9 cellular contexts compared by ENCODE assay signal in the genomic region with DNA sequence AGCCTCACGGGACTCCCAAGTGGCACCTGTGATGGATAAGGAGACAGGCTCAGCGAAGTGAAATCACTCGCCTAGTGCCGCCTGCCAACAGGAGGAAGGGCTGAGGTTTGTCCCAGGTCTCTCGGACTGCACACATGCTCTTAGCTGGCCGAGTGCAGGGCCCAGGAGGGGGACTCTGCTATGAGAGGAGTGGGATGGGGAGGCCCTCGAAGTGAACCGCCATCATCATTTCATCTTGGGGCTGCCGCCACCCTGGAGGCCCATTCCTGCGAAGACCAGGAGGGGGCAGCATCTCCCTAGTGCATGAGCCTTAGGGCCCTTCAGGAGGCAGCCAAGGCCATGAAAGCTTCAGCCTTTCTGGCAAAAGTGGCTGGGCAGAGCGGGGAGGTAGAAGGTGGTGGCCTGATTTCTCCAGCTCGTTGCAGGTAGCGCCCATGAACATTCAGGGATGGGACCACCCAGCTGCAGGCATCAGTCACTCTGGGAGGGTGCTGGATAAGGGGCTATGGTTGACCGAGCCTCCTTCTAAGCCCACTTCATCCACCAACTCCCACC. TPM values are rescaled to one million over a fixed set of nuclear protein-coding genes. Genes with fewer than 3 reads are reported as not detected.
DNase-seq lines count a peak whose midpoint lies in the region; ATAC-seq and TF ChIP-seq lines count a peak whose summit lies in the region.
"Had no signal": no experiment of that assay in that cellular context is flagged by ENCODE, and none has a peak within 500 bp of the region (broad histone marks: within the 10 kb centered on the region; RNA-seq: fewer than 3 reads in every experiment).

No MANE protein-coding gene starts in this region.

- H3K9me3 ChIP-seq in CD4-positive, alpha-beta T cell (ENCODE audit: control insufficient read depth, low read length): no peaks in the 10 kb centered on the region
- H3K9me3 ChIP-seq in left lung: no peaks in the 10 kb centered on the region

- H3K27ac Mint-ChIP-seq in CD4-positive, alpha-beta T cell: no peak overlapping the region
- H3K27ac Mint-ChIP-seq in GM23338: no peak overlapping the region
- H3K27ac Mint-ChIP-seq in activated CD4-positive, alpha-beta T cell treated with anti-CD3 and anti-CD28 coated beads for 36 hours: no peak overlapping the region
- H3K27ac Mint-ChIP-seq in central memory CD8-positive, alpha-beta T cell (ENCODE audit: low read depth): no peak overlapping the region

- no peak overlapping the region for H3K27ac ChIP-seq in CD4-positive, alpha-beta T cell (ENCODE audit: low read depth, low read length)
- H3K27ac ChIP-seq in GM23338 (ENCODE audit: low read depth): no peak overlapping the region
- no peak overlapping the region for H3K27ac ChIP-seq in left lung

- no peaks in the 10 kb centered on the region for H3F3A ChIP-seq in GM23338 (replicated peaks; ENCODE audit: low read depth)

- H2AFZ ChIP-seq in GM23338: 0 out of 2 replicates have a peak overlapping the region, but pooled peaks have one; percentile 52

- no peaks in the 10 kb centered on the region for H3K4me1 Mint-ChIP-seq in CD4-positive, alpha-beta T cell (ENCODE audit: low read depth)
- peaks cover 3% of the 10 kb centered on the region; the same call in 1 of the 3 replicates for H3K4me1 Mint-ChIP-seq in GM23338
- H3K4me1 Mint-ChIP-seq in activated CD4-positive, alpha-beta T cell treated with anti-CD3 and anti-CD28 coated beads for 36 hours: no peaks in the 10 kb centered on the region
- H3K4me1 Mint-ChIP-seq in central memory CD8-positive, alpha-beta T cell: peaks cover 6% of the 10 kb centered on the region

- intact Hi-C loops in CD4-positive, alpha-beta T cell (cut with DNase I, micrococcal nuclease): loop anchor here (1.0 to 10.0 kb wide), 5 partner anchors 55 to 174 kb away; no protein-coding TSS in a partner anchor
- intact Hi-C loops in activated CD4-positive, alpha-beta T cell treated with anti-CD3 and anti-CD28 coated beads for 36 hours (cut with DNase I, micrococcal nuclease): loop anchor here (1.0 to 5.0 kb wide), 4 partner anchors 92 to 175 kb away; no protein-coding TSS in a partner anchor
- intact Hi-C loops in left lung (cut with DNase I): loop anchor here in 1 of 2 donors (5.0 kb wide), 1 partner anchor 97 kb away; no protein-coding TSS in a partner anchor

- H3K4me3 Mint-ChIP-seq in CD4-positive, alpha-beta T cell: no peak overlapping the region
- H3K4me3 Mint-ChIP-seq in GM23338: no peak overlapping the region
- no peak overlapping the region for H3K4me3 Mint-ChIP-seq in activated CD4-positive, alpha-beta T cell treated with anti-CD3 and anti-CD28 coated beads for 36 hours
- no peak overlapping the region for H3K4me3 Mint-ChIP-seq in central memory CD8-positive, alpha-beta T cell

- peaks cover 83% of the 10 kb centered on the region for H3K36me3 Mint-ChIP-seq in CD4-positive, alpha-beta T cell (ENCODE audit: low read depth)
- peaks cover 16% of the 10 kb centered on the region for H3K36me3 Mint-ChIP-seq in GM23338 (ENCODE audit: low read depth)
- H3K36me3 Mint-ChIP-seq in activated CD4-positive, alpha-beta T cell treated with anti-CD3 and anti-CD28 coated beads for 36 hours (ENCODE audit: low read depth): peaks cover 29% of the 10 kb centered on the region
- H3K36me3 Mint-ChIP-seq in central memory CD8-positive, alpha-beta T cell (ENCODE audit: insufficient read depth): peaks cover 36% of the 10 kb centered on the region

- H3K27me3 ChIP-seq in CD4-positive, alpha-beta T cell (ENCODE audit: control insufficient read depth, insufficient read depth, low read length): no peaks in the 10 kb centered on the region
- no peaks in the 10 kb centered on the region for H3K27me3 ChIP-seq in GM23338 (ENCODE audit: insufficient read depth)
- H3K27me3 ChIP-seq in left lung: no peaks in the 10 kb centered on the region

- no peak overlapping the region for H3K4me2 ChIP-seq in GM23338

- CTCF ChIA-PET in CD4-positive, alpha-beta T cell (lab: Charles Lee): interaction anchor here (0.7 to 2.9 kb wide), 16 partner anchors 11 to 174 kb away, joined by 3 to 18 read pairs (median 4); a partner anchor contains a TSS
- CTCF ChIA-PET in activated CD4-positive, alpha-beta T cell treated with anti-CD3 and anti-CD28 coated beads for 36 hours (lab: Charles Lee): interaction anchor here (0.6 to 4.4 kb wide), 45 partner anchors 9 to 1256 kb away, joined by 3 to 70 read pairs (median 4); a partner anchor contains a TSS

- H3K9me2 ChIP-seq in GM23338 (ENCODE audit: insufficient read depth): no peaks in the 10 kb centered on the region

- no peak overlapping the region for H3K4me3 ChIP-seq in GM23338
- no peak overlapping the region for H3K4me3 ChIP-seq in left lung

- TF ChIP-seq CTCF in CD4-positive, alpha-beta T cell (IDR thresholded peaks at IDR 0.05): peak; percentile 68
- TF ChIP-seq CTCF in GM23338 (conservative IDR thresholded peaks at IDR 0.05; ENCODE audit: low read depth in 2 of 2) (peak; percentile 95 to 99), left lung (IDR thresholded peaks at IDR 0.05) (peak; percentile 90 to 97)

- H3K79me2 ChIP-seq in GM23338 (replicated peaks; ENCODE audit: insufficient read depth): no peaks in the 10 kb centered on the region

- H3K4me1 ChIP-seq in GM23338 (ENCODE audit: insufficient read depth) (no peaks in the 10 kb centered on the region), left lung (peaks cover 2 to 8% of the 10 kb centered on the region in 2 donors)

- H3K9me3 Mint-ChIP-seq in CD4-positive, alpha-beta T cell: no peaks in the 10 kb centered on the region
- H3K9me3 Mint-ChIP-seq in GM23338: no peaks in the 10 kb centered on the region
- H3K9me3 Mint-ChIP-seq in activated CD4-positive, alpha-beta T cell treated with anti-CD3 and anti-CD28 coated beads for 36 hours (ENCODE audit: low read depth): no peaks in the 10 kb centered on the region
- H3K9me3 Mint-ChIP-seq in central memory CD8-positive, alpha-beta T cell: no peaks in the 10 kb centered on the region
- H3K9me3 Mint-ChIP-seq: IgD-negative memory B cell had no signal

- peak; percentile 53 to 76 (median 62) for DNase-seq in CD4-positive, alpha-beta T cell
- DNase-seq in GM23338 (ENCODE audit: low spot score): peak; percentile 90
- peak; percentile 40 for DNase-seq in NCI-H2171 (lab: John Stamatoyannopoulos, UW)
- peak; percentile 89 for DNase-seq in activated CD4-positive, alpha-beta T cell treated with anti-CD3 and anti-CD28 coated beads for 36 hours
- DNase-seq in central memory CD8-positive, alpha-beta T cell (ENCODE audit: low spot score in 2 of 2): peak; percentile 57 to 64
- peak; percentile 69 to 89 for DNase-seq in left lung
- DNase-seq in stimulated activated CD4-positive, alpha-beta T cell treated with anti-CD3 and anti-CD28 coated beads, TNF-alpha, amount 100 ng/mL, for 24 hours (ENCODE audit: low read depth in 3 of 3): peak; percentile 55 to 77 (median 62)

- H3K36me3 ChIP-seq in GM23338 (ENCODE audit: insufficient read depth) (no peaks in the 10 kb centered on the region), left lung (peaks cover 0 to 72% of the 10 kb centered on the region in 2 donors)

- peak; percentile 92 for ATAC-seq in CD4-positive, alpha-beta T cell (ENCODE audit: poor library complexity)
- peak; percentile 98 for ATAC-seq in GM23338
- ATAC-seq in activated CD4-positive, alpha-beta T cell treated with anti-CD3 and anti-CD28 coated beads for 36 hours: peak; percentile 95
- no peak for ATAC-seq in central memory CD8-positive, alpha-beta T cell (replicated peaks; ENCODE audit: extremely low read depth, poor library complexity, severe bottlenecking)
- peak; percentile 98 for ATAC-seq in left lung
- ATAC-seq in GM21786 (IDR thresholded peaks at IDR 0.05; ENCODE audit: unreplicated experiment): no peak

- H4K20me1 ChIP-seq in GM23338 (replicated peaks; ENCODE audit: insufficient read depth): no peaks in the 10 kb centered on the region

- POLR2A ChIA-PET in CD4-positive, alpha-beta T cell (lab: Charles Lee): interaction anchor here (0.6 to 1.9 kb wide), 4 partner anchors 8 to 26 kb away, joined by 3 to 5 read pairs (median 4); a partner anchor contains a TSS
- POLR2A ChIA-PET in activated CD4-positive, alpha-beta T cell treated with anti-CD3 and anti-CD28 coated beads for 36 hours (lab: Charles Lee): interaction anchor here (0.6 to 0.8 kb wide), 2 partner anchors 10 to 122 kb away, joined by 4 to 7 read pairs; a partner anchor contains a TSS

- no peaks in the 10 kb centered on the region for H3K27me3 Mint-ChIP-seq in CD4-positive, alpha-beta T cell
- peaks cover 10% of the 10 kb centered on the region for H3K27me3 Mint-ChIP-seq in GM23338 (ENCODE audit: insufficient read depth, low read depth, poor library complexity)
- H3K27me3 Mint-ChIP-seq in activated CD4-positive, alpha-beta T cell treated with anti-CD3 and anti-CD28 coated beads for 36 hours: no peaks in the 10 kb centered on the region
- no peaks in the 10 kb centered on the region for H3K27me3 Mint-ChIP-seq in central memory CD8-positive, alpha-beta T cell
- H3K27me3 Mint-ChIP-seq: IgD-negative memory B cell had no signal

TF ChIP-seq in GM23338, 12 proteins besides CTCF, POLR2A, EP300 and RAD21:
- no peak for TF ChIP-seq EZH2phosphoT487 (IDR thresholded peaks at IDR 0.05; ENCODE audit: unreplicated experiment)
- TF ChIP-seq EZH2 (IDR thresholded peaks at IDR 0.05; ENCODE audit: low read depth, unreplicated experiment): no peak

RNA-seq across cellular contexts. Expression of a gene that starts 17.3 kb away (rescaled TPM):
- 100 to 1,000 TPM; 153 to 156 TPM for total RNA-seq in CD4-positive, alpha-beta T cell
- total RNA-seq in GM23338 (2014; rRNA removed; shearing (Covaris generic)): 3.1 and 4.4 TPM in 2 replicates
- polyA plus RNA-seq in GM23338 (2016; fragmentation: Nextera tagmentation; extraction: Ambion mirVana): 0.48 and 0.57 TPM in 2 replicates
- total RNA-seq in activated CD4-positive, alpha-beta T cell treated with anti-CD3 and anti-CD28 coated beads for 36 hours: 100 to 1,000 TPM; 223 to 239 TPM
- total RNA-seq in left lung: 10 to 100 TPM; 26.5 to 40.9 TPM

RNA-seq across cellular contexts. Expression of a gene that starts 19.8 kb away (rescaled TPM):
- 10 to 100 TPM; 27.9 to 29.8 TPM for total RNA-seq in CD4-positive, alpha-beta T cell
- total RNA-seq in GM23338 (2014; rRNA removed; shearing (Covaris generic)): 7.1 and 11.1 TPM in 2 replicates
- 3.3 and 4.8 TPM in 2 replicates for polyA plus RNA-seq in GM23338 (2016; fragmentation: Nextera tagmentation; extraction: Ambion mirVana)
- 10 to 100 TPM; 15.3 to 17.2 TPM for total RNA-seq in activated CD4-positive, alpha-beta T cell treated with anti-CD3 and anti-CD28 coated beads for 36 hours
- total RNA-seq in left lung: 10 to 100 TPM in 1 of 2 donors, 1 to 10 TPM in 1; 8.7 to 17.8 TPM

Comparison
In these comparisons a context has a peak if more than half of its experiments do, and no peak if none do; other contexts are left out.
1. ATAC-seq: peak in CD4-positive, alpha-beta T cell (single experiment), GM23338 (single experiment), activated CD4-positive, alpha-beta T cell treated with anti-CD3 and anti-CD28 coated beads for 36 hours (single experiment) and left lung (single experiment); none in central memory CD8-positive, alpha-beta T cell (single experiment) and GM21786 (single experiment).
2. DNase-seq: peak in every context shown above with its lines; median percentile 90 in GM23338; 89 in activated CD4-positive, alpha-beta T cell treated with anti-CD3 and anti-CD28 coated beads for 36 hours; 79 in left lung; 62 in CD4-positive, alpha-beta T cell; 62 in stimulated activated CD4-positive, alpha-beta T cell treated with anti-CD3 and anti-CD28 coated beads, TNF-alpha, amount 100 ng/mL, for 24 hours; 60 in central memory CD8-positive, alpha-beta T cell; 40 in NCI-H2171.
3. Peak in every context shown above with its lines, with median percentiles within 50 percentile points of each other: CTCF ChIP-seq.